9 cellular contexts compared by ENCODE assay signal in the genomic region with DNA sequence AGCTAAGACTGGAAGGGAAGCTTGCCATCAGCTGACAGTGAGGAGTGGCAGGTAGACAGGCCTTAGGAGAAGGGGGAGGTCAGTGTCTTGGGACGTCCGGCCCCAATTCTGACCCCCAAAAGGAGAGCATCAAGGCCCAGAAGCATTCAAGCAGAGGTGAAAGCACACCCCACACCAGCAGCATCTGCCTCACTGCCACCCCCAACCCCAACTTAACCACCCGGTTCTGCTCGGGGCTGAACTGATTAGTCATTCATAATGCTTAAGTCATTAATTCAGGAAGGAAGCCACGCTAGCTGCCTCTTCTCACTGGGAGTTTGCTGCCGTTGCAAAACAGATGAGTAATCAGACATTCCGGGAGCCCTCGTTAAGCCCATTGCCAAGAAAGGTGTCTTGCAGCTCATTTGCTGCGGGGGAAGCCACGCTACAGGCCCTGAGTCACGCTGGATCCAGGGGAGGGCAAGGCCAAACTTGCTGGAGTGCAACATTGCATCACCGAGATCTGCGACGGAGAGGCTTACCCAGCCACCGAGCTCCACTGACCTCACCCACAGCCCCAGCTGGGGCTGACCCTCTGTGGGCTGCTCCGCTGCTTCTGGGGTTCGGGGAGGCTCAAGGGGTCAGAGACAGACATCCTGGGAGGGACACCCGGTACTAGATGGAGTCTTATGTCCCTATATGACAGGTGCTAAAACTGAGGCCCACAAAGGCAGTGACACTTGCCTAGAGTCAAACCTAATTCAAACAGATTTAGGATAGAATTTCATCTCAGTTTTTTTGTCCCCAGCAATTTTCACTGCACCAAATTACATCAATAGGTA. TPM values are rescaled to one million over a fixed set of nuclear protein-coding genes. Genes with fewer than 3 reads are reported as not detected.
DNase-seq lines count a peak whose midpoint lies in the region; ATAC-seq and TF ChIP-seq lines count a peak whose summit lies in the region.
"Had no signal": no experiment of that assay in that cellular context is flagged by ENCODE, and none has a peak within 500 bp of the region (broad histone marks: within the 10 kb centered on the region; RNA-seq: fewer than 3 reads in every experiment).

No MANE protein-coding gene starts in this region.

- peaks cover 10 to 32% of the 10 kb centered on the region in 2 experiments; a peak in 3 of 4 replicates for H3K4me1 ChIP-seq in HCT116 (ENCODE audit: control insufficient read depth in 1 of 2, insufficient read depth in 2 of 2, low read length in 2 of 2)

- peak overlapping the region; percentile 56 for H3K27ac ChIP-seq in HCT116 (ENCODE audit: low read depth, low read length)

- H3K9me2 ChIP-seq in HCT116 (ENCODE audit: insufficient read depth): no peaks in the 10 kb centered on the region

- no peaks in the 10 kb centered on the region for H4K20me1 ChIP-seq in HCT116 (ENCODE audit: insufficient read depth)

- H3K4me1 Mint-ChIP-seq in endothelial cell (ENCODE audit: unreplicated experiment): peaks cover 8% of the 10 kb centered on the region

- CTCF ChIA-PET in HCT116 (lab: Charles Lee): interaction anchor here (1.3 to 1.7 kb wide), 3 partner anchors 19 to 301 kb away, joined by 3 to 4 read pairs (median 3); no protein-coding TSS in a partner anchor

- H3K79me2 ChIP-seq in HCT116 (ENCODE audit: insufficient read depth, low read length): no peaks in the 10 kb centered on the region

- intact Hi-C loops in HCT116 (cut with micrococcal nuclease): loop anchor here (5.0 kb wide), 1 partner anchor 228 kb away; no protein-coding TSS in a partner anchor

- POLR2A ChIA-PET in HCT116 (lab: Charles Lee): interaction anchor here (0.7 to 1.4 kb wide), 7 partner anchors 10 to 218 kb away, joined by 3 to 5 read pairs (median 4); a partner anchor contains a TSS

- peaks cover 6% of the 10 kb centered on the region for H3K27me3 Mint-ChIP-seq in endothelial cell (ENCODE audit: unreplicated experiment)

- H3K9me3 ChIP-seq in HCT116 (ENCODE audit: control insufficient read depth in 1 of 2, insufficient read depth in 1 of 2, low read depth in 1 of 2, low read length in 2 of 2): no peaks in the 10 kb centered on the region

- H3K36me3 ChIP-seq in HCT116 (ENCODE audit: control insufficient read depth in 1 of 2, insufficient read depth in 2 of 2, low read length in 2 of 2) (no peaks in the 10 kb centered on the region), kidney epithelial cell (ENCODE audit: control insufficient read depth, insufficient read depth, low read length) (no peaks in the 10 kb centered on the region)

- TF ChIP-seq POLR2A in HCT116 (IDR thresholded peaks at IDR 0.05; ENCODE audit: borderline replicate concordance, extremely low read depth, insufficient read depth, insufficient read length): peak; percentile 35

- H3K36me3 Mint-ChIP-seq in endothelial cell (ENCODE audit: low read depth, unreplicated experiment): no peaks in the 10 kb centered on the region

- no peak overlapping the region for H3K4me3 Mint-ChIP-seq in endothelial cell (ENCODE audit: unreplicated experiment)

- TF ChIP-seq CTCF in HCT116 (IDR thresholded peaks at IDR 0.05 in 2 of 3, conservative IDR thresholded peaks at IDR 0.05 in 1 of 3; ENCODE audit: borderline replicate concordance in 1 of 3, insufficient read depth in 1 of 3, low read depth in 2 of 3, low read length in 2 of 3) (no peak), astrocyte of the spinal cord (IDR thresholded peaks at IDR 0.05; ENCODE audit: low read depth, low read length) (no peak), kidney epithelial cell (IDR thresholded peaks at IDR 0.05; ENCODE audit: insufficient read depth, low read length, poor library complexity, severe bottlenecking) (no peak), endothelial cell (IDR thresholded peaks at IDR 0.05; ENCODE audit: unreplicated experiment) (no peak)

- H3K4me3 ChIP-seq in HCT116 (replicated peaks in 1 of 2; ENCODE audit: low read depth in 1 of 2, low read length in 2 of 2) (peak overlapping the region in 1 of 2 experiments; percentile 28; a peak in 2 of 4 replicates), astrocyte of the spinal cord (ENCODE audit: low read depth, low read length) (no peak overlapping the region), kidney epithelial cell (ENCODE audit: low read depth, low read length) (no peak overlapping the region)

- ATAC-seq in HCT116: peak; percentile 88

- in situ Hi-C loops in astrocyte of the spinal cord (cut with HindIII; ENCODE audit: low sequenced_read_pairs): no loop called here

- H3K9me3 Mint-ChIP-seq in endothelial cell (ENCODE audit: unreplicated experiment): no peaks in the 10 kb centered on the region

- RAD21 ChIA-PET in HCT116 (lab: Charles Lee; ENCODE audit: low non-redundant PET in 1 of 2, low total read pairs in 2 of 2, uncharacterized antibody in 2 of 2, unreplicated experiment in 2 of 2): interaction anchor here in 1 of 2 experiments (0.7 kb wide), 1 partner anchor 46 kb away, joined by 3 read pairs; a partner anchor contains a TSS

- H3K27me3 ChIP-seq in HCT116 (ENCODE audit: insufficient read depth, low read length) (no peaks in the 10 kb centered on the region), kidney epithelial cell (ENCODE audit: control insufficient read depth, insufficient read depth, low read length) (no peaks in the 10 kb centered on the region)

- peak overlapping the region; percentile 49 for H2AFZ ChIP-seq in HCT116 (ENCODE audit: low read depth, low read length, poor library complexity, severe bottlenecking)

- TF ChIP-seq RAD21 in HCT116 (IDR thresholded peaks at IDR 0.05; ENCODE audit: low read depth): peak; percentile 44; the same call in 1 of the 2 replicates

- TSS peak; percentile 98 for BruUV-seq in HCT116 (replicated peaks; lab: Mats Ljungman, UMichigan)

- no peak overlapping the region for H3K27ac Mint-ChIP-seq in endothelial cell (ENCODE audit: unreplicated experiment)

- H3K9ac ChIP-seq in HCT116 (ENCODE audit: low read length): peak overlapping the region; percentile 46

- DNase-seq in NCI-H1436 (lab: John Stamatoyannopoulos, UW): peak; percentile 40
- DNase-seq in NCI-H1436 treated with DMSO at 0.1 percent for 48 hours (lab: John Stamatoyannopoulos, UW): no peak
- peak; percentile 98 for DNase-seq in HCT116 (ENCODE audit: low read depth, low spot score)
- peak; percentile 51 for DNase-seq in NCI-H2171 (lab: John Stamatoyannopoulos, UW)
- DNase-seq in astrocyte of the spinal cord (ENCODE audit: low read depth, low spot score): peak; percentile 99
- peak; percentile 100 for DNase-seq in kidney epithelial cell (ENCODE audit: low read depth)
- peak in 2 of 3 donors; percentile 21 to 24 for DNase-seq in stimulated activated CD4-positive, alpha-beta T cell treated with anti-CD3 and anti-CD28 coated beads, TNF-alpha, amount 100 ng/mL, for 48 hours (ENCODE audit: low read depth in 3 of 3)
- no peak for DNase-seq in endothelial cell (ENCODE audit: low spot score)

- peak overlapping the region; percentile 69 for H3K4me2 ChIP-seq in HCT116 (ENCODE audit: low read length)

TF ChIP-seq in HCT116, 20 proteins besides CTCF, POLR2A, EP300 and RAD21 (continues in another document):
- TF ChIP-seq CEBPB (IDR thresholded peaks at IDR 0.05; ENCODE audit: low read depth) (peak; percentile 99), TCF7L2 (IDR thresholded peaks at IDR 0.05; ENCODE audit: borderline replicate concordance, extremely low read depth, insufficient read depth, insufficient read length) (peak; percentile 72), EGR1 (IDR thresholded peaks at IDR 0.05; ENCODE audit: low read depth) (peak; percentile 74), ELF1 (IDR thresholded peaks at IDR 0.05; ENCODE audit: borderline replicate concordance, low read depth) (no peak), YY1 (IDR thresholded peaks at IDR 0.05; ENCODE audit: extremely low read depth, insufficient replicate concordance, low read depth, low read length) (peak; percentile 73), CBX3 (IDR thresholded peaks at IDR 0.05; ENCODE audit: low read depth) (peak; percentile 99), EZH2phosphoT487 (IDR thresholded peaks at IDR 0.05; ENCODE audit: borderline replicate concordance) (no peak), POLR2AphosphoS5 (IDR thresholded peaks at IDR 0.05; ENCODE audit: low read depth, low read length) (peak; percentile 80), SIN3A (IDR thresholded peaks at IDR 0.05; ENCODE audit: low read depth) (peak; percentile 92), ZNF274 (IDR thresholded peaks at IDR 0.05; ENCODE audit: low read depth, low read length) (no peak)
- TF ChIP-seq, protein P1, sequence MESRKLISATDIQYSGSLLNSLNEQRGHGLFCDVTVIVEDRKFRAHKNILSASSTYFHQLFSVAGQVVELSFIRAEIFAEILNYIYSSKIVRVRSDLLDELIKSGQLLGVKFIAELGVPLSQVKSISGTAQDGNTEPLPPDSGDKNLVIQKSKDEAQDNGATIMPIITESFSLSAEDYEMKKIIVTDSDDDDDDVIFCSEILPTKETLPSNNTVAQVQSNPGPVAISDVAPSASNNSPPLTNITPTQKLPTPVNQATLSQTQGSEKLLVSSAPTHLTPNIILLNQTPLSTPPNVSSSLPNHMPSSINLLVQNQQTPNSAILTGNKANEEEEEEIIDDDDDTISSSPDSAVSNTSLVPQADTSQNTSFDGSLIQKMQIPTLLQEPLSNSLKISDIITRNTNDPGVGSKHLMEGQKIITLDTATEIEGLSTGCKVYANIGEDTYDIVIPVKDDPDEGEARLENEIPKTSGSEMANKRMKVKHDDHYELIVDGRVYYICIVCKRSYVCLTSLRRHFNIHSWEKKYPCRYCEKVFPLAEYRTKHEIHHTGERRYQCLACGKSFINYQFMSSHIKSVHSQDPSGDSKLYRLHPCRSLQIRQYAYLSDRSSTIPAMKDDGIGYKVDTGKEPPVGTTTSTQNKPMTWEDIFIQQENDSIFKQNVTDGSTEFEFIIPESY (IDR thresholded peaks at IDR 0.05; ENCODE audit: extremely low read depth, insufficient replicate concordance, low read length): no peak
- TF ChIP-seq, protein P2, sequence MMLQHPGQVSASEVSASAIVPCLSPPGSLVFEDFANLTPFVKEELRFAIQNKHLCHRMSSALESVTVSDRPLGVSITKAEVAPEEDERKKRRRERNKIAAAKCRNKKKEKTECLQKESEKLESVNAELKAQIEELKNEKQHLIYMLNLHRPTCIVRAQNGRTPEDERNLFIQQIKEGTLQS (IDR thresholded peaks at IDR 0.05): peak; percentile 99

RNA-seq across cellular contexts. Expression of a gene that starts 46.4 kb away (rescaled TPM):
- total RNA-seq in HCT116 (2021; ENCODE audit: unreplicated experiment): 32.9 TPM
- polyA plus RNA-seq in HCT116 (2012): 31.8 and 41.9 TPM in 2 replicates
- total RNA-seq in kidney epithelial cell: 45.2 and 50.7 TPM in 2 replicates
- total RNA-seq in endothelial cell (ENCODE audit: unreplicated experiment): 40.3 TPM
- total RNA-seq: activated CD8-positive, alpha-beta memory T cell treated with anti-CD3 and anti-CD28 coated beads for 36 hours had no signal

Comparison
In these comparisons a context has a peak if more than half of its experiments do, and no peak if none do; other contexts are left out.
1. DNase-seq: peak in NCI-H1436 (single experiment), HCT116 (single experiment), NCI-H2171 (single experiment), astrocyte of the spinal cord (single experiment), kidney epithelial cell (single experiment) and stimulated activated CD4-positive, alpha-beta T cell treated with anti-CD3 and anti-CD28 coated beads, TNF-alpha, amount 100 ng/mL, for 48 hours (2 of 3); none in NCI-H1436 treated with DMSO at 0.1 percent for 48 hours (single experiment) and endothelial cell (single experiment).